ENCODE assay signal across 1 cellular context in the genomic region with DNA sequence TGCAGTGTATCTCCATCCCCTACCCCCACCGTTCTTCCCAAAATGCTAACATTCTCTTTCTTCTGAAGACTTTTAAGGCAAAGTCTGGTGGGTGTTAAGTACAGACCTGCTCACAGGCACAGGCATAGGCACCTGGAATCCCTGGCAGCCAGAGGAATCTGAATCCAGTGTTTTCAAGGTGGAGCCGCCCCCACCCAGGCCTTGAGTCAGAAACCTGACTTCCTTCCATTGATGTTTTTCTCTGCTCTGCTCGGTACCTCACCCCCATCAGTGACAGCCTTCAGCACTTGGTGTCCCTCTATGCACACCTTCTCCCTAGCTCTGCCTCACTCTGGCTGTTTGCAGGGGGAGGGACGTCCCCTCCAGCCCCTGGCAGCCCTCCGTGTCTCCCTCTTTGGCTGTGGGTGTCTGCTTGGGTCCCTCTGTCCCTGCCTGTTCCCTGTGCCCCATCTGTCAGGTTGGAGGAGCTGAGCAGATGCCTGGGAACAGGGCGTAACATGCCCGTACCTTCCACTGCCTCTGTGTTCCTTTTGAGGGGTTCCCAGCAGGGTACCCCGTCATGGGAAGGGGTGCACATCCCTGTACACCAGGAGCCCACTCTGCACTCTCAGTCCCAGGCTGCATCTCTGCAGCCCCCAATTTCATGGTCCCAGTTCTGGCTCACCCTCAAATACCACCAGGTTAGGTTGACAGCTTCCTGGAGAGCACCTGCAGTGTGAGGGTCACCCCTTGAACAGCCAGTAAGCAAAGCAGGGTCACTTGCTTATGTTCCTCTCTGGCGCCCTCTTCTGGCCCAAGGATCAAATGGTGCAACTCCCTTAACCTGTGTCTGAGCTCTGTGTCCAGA.
TF ChIP-seq lines count a peak whose summit lies in the region.

No MANE protein-coding gene starts in this region.

TF ChIP-seq in IMR-90, 13 proteins besides CTCF, POLR2A, EP300 and RAD21:
- TF ChIP-seq CEBPB (IDR thresholded peaks at IDR 0.05; ENCODE audit: low read depth, low read length) = peak; percentile 62
- TF ChIP-seq MXI1 (IDR thresholded peaks at IDR 0.05; ENCODE audit: borderline replicate concordance, low read depth, low read length) = no peak
- TF ChIP-seq CHD1 (IDR thresholded peaks at IDR 0.05; ENCODE audit: low read depth, low read length) = no peak
- 0 out of 2 replicates have a peak, but pooled peaks have one; percentile 22 for TF ChIP-seq MAZ (IDR thresholded peaks at IDR 0.05; ENCODE audit: borderline replicate concordance, low read depth, low read length)
- peak; percentile 69 for TF ChIP-seq SMC3 (IDR thresholded peaks at IDR 0.05; ENCODE audit: low read depth, low read length)
